Comparison of ENCODE assay signal across 1 cellular context in genomic region chr13:23969672-23970071, GRCh38.
A peak's percentile ranks its signal among the peaks of the same experiment; 100 is the strongest.
TF ChIP-seq lines count a peak whose summit lies in the region.

No MANE protein-coding gene starts in this region.

TF ChIP-seq in HepG2, 621 proteins besides CTCF, POLR2A, EP300 and RAD21 (continued from another document):
- peak; percentile 30; the same call in 1 of the 2 replicates for TF ChIP-seq ARID5B (CRISPR knock-in tag; IDR thresholded peaks at IDR 0.05)
- TF ChIP-seq FOXP1 (IDR thresholded peaks at IDR 0.05), result no peak
- TF ChIP-seq FOXP1 (CRISPR knock-in tag; IDR thresholded peaks at IDR 0.05), result peak; percentile 44
- TF ChIP-seq, protein P1, sequence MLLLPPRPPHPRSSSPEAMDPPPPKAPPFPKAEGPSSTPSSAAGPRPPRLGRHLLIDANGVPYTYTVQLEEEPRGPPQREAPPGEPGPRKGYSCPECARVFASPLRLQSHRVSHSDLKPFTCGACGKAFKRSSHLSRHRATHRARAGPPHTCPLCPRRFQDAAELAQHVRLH (CRISPR knock-in tag; IDR thresholded peaks at IDR 0.05; ENCODE audit: borderline replicate concordance, low read depth), result no peak
- peak; percentile 69 for TF ChIP-seq FOXA3 (CRISPR knock-in tag; IDR thresholded peaks at IDR 0.05)
- TF ChIP-seq JUNB (CRISPR knock-in tag; IDR thresholded peaks at IDR 0.05; ENCODE audit: borderline replicate concordance), result no peak
- TF ChIP-seq ZNF609 (CRISPR knock-in tag; IDR thresholded peaks at IDR 0.05; ENCODE audit: borderline replicate concordance), result peak; percentile 49; the same call in 1 of the 2 replicates
- TF ChIP-seq HHEX (CRISPR knock-in tag; IDR thresholded peaks at IDR 0.05), result peak; percentile 84
- TF ChIP-seq, protein P2, sequence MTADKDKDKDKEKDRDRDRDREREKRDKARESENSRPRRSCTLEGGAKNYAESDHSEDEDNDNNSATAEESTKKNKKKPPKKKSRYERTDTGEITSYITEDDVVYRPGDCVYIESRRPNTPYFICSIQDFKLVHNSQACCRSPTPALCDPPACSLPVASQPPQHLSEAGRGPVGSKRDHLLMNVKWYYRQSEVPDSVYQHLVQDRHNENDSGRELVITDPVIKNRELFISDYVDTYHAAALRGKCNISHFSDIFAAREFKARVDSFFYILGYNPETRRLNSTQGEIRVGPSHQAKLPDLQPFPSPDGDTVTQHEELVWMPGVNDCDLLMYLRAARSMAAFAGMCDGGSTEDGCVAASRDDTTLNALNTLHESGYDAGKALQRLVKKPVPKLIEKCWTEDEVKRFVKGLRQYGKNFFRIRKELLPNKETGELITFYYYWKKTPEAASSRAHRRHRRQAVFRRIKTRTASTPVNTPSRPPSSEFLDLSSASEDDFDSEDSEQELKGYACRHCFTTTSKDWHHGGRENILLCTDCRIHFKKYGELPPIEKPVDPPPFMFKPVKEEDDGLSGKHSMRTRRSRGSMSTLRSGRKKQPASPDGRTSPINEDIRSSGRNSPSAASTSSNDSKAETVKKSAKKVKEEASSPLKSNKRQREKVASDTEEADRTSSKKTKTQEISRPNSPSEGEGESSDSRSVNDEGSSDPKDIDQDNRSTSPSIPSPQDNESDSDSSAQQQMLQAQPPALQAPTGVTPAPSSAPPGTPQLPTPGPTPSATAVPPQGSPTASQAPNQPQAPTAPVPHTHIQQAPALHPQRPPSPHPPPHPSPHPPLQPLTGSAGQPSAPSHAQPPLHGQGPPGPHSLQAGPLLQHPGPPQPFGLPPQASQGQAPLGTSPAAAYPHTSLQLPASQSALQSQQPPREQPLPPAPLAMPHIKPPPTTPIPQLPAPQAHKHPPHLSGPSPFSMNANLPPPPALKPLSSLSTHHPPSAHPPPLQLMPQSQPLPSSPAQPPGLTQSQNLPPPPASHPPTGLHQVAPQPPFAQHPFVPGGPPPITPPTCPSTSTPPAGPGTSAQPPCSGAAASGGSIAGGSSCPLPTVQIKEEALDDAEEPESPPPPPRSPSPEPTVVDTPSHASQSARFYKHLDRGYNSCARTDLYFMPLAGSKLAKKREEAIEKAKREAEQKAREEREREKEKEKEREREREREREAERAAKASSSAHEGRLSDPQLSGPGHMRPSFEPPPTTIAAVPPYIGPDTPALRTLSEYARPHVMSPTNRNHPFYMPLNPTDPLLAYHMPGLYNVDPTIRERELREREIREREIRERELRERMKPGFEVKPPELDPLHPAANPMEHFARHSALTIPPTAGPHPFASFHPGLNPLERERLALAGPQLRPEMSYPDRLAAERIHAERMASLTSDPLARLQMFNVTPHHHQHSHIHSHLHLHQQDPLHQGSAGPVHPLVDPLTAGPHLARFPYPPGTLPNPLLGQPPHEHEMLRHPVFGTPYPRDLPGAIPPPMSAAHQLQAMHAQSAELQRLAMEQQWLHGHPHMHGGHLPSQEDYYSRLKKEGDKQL (CRISPR knock-in tag; IDR thresholded peaks at IDR 0.05; ENCODE audit: low read depth), result peak; percentile 72; the same call in 1 of the 2 replicates
- TF ChIP-seq MAFF (IDR thresholded peaks at IDR 0.05; ENCODE audit: low read depth, low read length), result peak; percentile 65
- TF ChIP-seq NR2F6 (IDR thresholded peaks at IDR 0.05), result 0 out of 2 replicates have a peak, but pooled peaks have one; percentile 13
- TF ChIP-seq NR2F6 (CRISPR knock-in tag; IDR thresholded peaks at IDR 0.05), result no peak
- no peak for TF ChIP-seq SOX13 (IDR thresholded peaks at IDR 0.05)
- TF ChIP-seq SOX13 (CRISPR knock-in tag; conservative IDR thresholded peaks at IDR 0.05 in 1 of 2, IDR thresholded peaks at IDR 0.05 in 1 of 2), result peak in 1 of 2 experiments; percentile 43; a peak in 1 of 4 replicates
- TF ChIP-seq CREM (IDR thresholded peaks at IDR 0.05), result peak; percentile 16; the same call in 1 of the 2 replicates
- no peak for TF ChIP-seq CREM (CRISPR knock-in tag; IDR thresholded peaks at IDR 0.05)
- no peak for TF ChIP-seq SOX6 (IDR thresholded peaks at IDR 0.05)
- TF ChIP-seq SOX6 (CRISPR knock-in tag; IDR thresholded peaks at IDR 0.05), result peak; percentile 42; the same call in 1 of the 2 replicates
- TF ChIP-seq ARID3A (IDR thresholded peaks at IDR 0.05; ENCODE audit: low read depth, low read length), result 0 out of 2 replicates have a peak, but pooled peaks have one; percentile 32
- peak; percentile 50 to 67; a peak in 3 of 4 replicates for TF ChIP-seq MAFK (conservative IDR thresholded peaks at IDR 0.05 in 1 of 2, IDR thresholded peaks at IDR 0.05 in 1 of 2; ENCODE audit: low read length in 2 of 2)
- TF ChIP-seq HMG20B (CRISPR knock-in tag; conservative IDR thresholded peaks at IDR 0.05), result 0 out of 2 replicates have a peak, but pooled peaks have one; percentile 45
- no peak for TF ChIP-seq JDP2 (CRISPR knock-in tag; IDR thresholded peaks at IDR 0.05; ENCODE audit: borderline replicate concordance)
- peak; percentile 77; the same call in 1 of the 2 replicates for TF ChIP-seq TBX3 (IDR thresholded peaks at IDR 0.05; ENCODE audit: borderline replicate concordance)
